Comparison of ENCODE assay signal across 10 cellular contexts in the genomic region with DNA sequence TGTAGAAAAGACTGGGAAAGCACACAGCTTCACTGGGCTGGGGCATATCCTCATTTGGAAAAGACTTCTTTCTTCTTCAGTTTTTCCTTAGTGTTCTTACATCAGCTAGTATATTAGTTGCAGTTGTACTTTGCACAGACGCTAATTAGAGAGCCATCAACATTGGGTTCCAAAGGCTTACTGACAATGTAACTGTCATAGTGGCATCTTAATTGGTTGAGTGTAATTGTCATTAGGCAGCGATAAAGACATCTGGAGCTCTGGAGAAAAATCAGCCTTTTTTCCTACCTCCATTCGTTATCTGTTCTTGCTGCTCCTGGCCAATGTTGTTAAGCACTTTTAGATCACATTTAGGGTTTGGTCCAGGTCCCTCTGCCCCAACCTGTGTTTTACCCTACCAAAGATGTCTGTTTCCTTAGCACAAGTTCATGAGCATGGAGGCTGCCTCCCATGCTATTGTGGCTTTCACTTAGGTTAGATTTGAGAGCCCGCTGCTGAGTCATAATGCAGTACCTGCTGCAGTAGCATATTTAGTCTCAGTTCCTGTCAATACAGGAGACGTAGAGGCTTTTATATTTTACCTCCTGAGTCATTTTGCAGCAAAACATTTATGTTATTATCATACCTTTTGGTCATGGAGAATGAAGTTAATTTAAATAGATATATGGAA. TPM values are rescaled to one million over a fixed set of nuclear protein-coding genes. Genes with fewer than 3 reads are reported as not detected.
DNase-seq lines count a peak whose midpoint lies in the region; ATAC-seq and TF ChIP-seq lines count a peak whose summit lies in the region.
"Had no signal": no experiment of that assay in that cellular context is flagged by ENCODE, and none has a peak within 500 bp of the region (broad histone marks: within the 10 kb centered on the region; RNA-seq: fewer than 3 reads in every experiment).

No MANE protein-coding gene starts in this region.

- H3K27me3 ChIP-seq in PC-3 (ENCODE audit: low read length) (no peaks in the 10 kb centered on the region), spleen (replicated peaks in 1 of 7) (no peaks in the 10 kb centered on the region), H7 (ENCODE audit: control insufficient read depth, insufficient read depth, low read length) (no peaks in the 10 kb centered on the region)
- H3K27me3 ChIP-seq: pancreas had no signal

- POLR2A ChIA-PET in PC-3 (lab: Charles Lee; ENCODE audit: unreplicated experiment), result interaction anchor here (0.5 kb wide), 1 partner anchor 8 kb away, joined by 4 read pairs; no protein-coding TSS in a partner anchor

- H3K36me3 ChIP-seq in PC-3 (ENCODE audit: low read depth, low read length), result peaks cover 4% of the 10 kb centered on the region; the same call in 1 of the 2 replicates
- peaks cover 0 to 33% (median 4%) of the 10 kb centered on the region in 6 donors for H3K36me3 ChIP-seq in spleen
- peaks cover 1% of the 10 kb centered on the region; the same call in 1 of the 2 replicates for H3K36me3 ChIP-seq in H7 (replicated peaks; ENCODE audit: control insufficient read depth, insufficient read depth, low read length)
- H3K36me3 ChIP-seq: pancreas had no signal

- peaks cover 39% of the 10 kb centered on the region for H3K4me1 ChIP-seq in PC-3 (ENCODE audit: insufficient read depth, low read length)
- peaks cover 0 to 18% (median 7%) of the 10 kb centered on the region in 6 donors for H3K4me1 ChIP-seq in spleen

- H3K9me3 ChIP-seq in PC-3 (ENCODE audit: low read length) (no peaks in the 10 kb centered on the region), spleen (no peaks in the 10 kb centered on the region)
- H3K9me3 ChIP-seq: pancreas had no signal

- no peak for TF ChIP-seq POLR2A in spleen (IDR thresholded peaks at IDR 0.05)

- H2AFZ ChIP-seq in PC-3 (ENCODE audit: low read length), result no peak overlapping the region

- no TSS peak for BruUV-seq in PC-3 (replicated peaks; lab: Mats Ljungman, UMichigan)

- intact Hi-C loops in PC-3 (cut with micrococcal nuclease), result loop anchor here (2.0 to 5.0 kb wide), 3 partner anchors 29 to 251 kb away; a partner anchor contains a TSS
- intact Hi-C loops in spleen (cut with DNase I; ENCODE audit: low total_unique reads), result no loop called here

- DNase-seq in PC-3, result peak; percentile 68
- DNase-seq in stimulated activated CD4-positive, alpha-beta T cell treated with anti-CD3 and anti-CD28 coated beads, Interleukin-12 subunit alpha, Interleukin-12 subunit beta, amount 100 ng/mL, for 48 hours (ENCODE audit: low read depth in 2 of 3, low spot score in 1 of 3), result peak; percentile 41 to 53 (median 46)
- no peak for DNase-seq in spleen
- no peak for DNase-seq in H7
- DNase-seq in NCI-H82 treated with DMSO at 0.1 percent for 48 hours (lab: John Stamatoyannopoulos, UW; ENCODE audit: unreplicated experiment), result no peak
- DNase-seq: pancreas, T-helper 9 cell had no signal

- CTCF ChIA-PET in PC-3 (lab: Charles Lee), result no interaction called here

- peak overlapping the region; percentile 18 for H3K9ac ChIP-seq in PC-3 (ENCODE audit: low read length)

- H3K79me2 ChIP-seq in PC-3 (ENCODE audit: low read length), result no peaks in the 10 kb centered on the region

- H3F3A ChIP-seq in PC-3 (ENCODE audit: low read length, unreplicated experiment), result peaks cover 6% of the 10 kb centered on the region

- TF ChIP-seq CTCF in PC-3 (conservative IDR thresholded peaks at IDR 0.05; ENCODE audit: low read depth, low read length) (no peak), spleen (IDR thresholded peaks at IDR 0.05 in 8 of 11, conservative IDR thresholded peaks at IDR 0.05 in 3 of 11) (no peak)

- WGBS in spleen, 5 donors, result 73 to 85% (median 83%) methylated on average over 5 of the region's 5 CpGs

- H3K27ac ChIP-seq in PC-3 (ENCODE audit: low read length) (peak overlapping the region; percentile 94), spleen (no peak overlapping the region)
- H3K27ac ChIP-seq: pancreas had no signal

- no peaks in the 10 kb centered on the region for H4K20me1 ChIP-seq in PC-3 (ENCODE audit: low read length)

- no peak overlapping the region for H3K4me3 ChIP-seq in PC-3 (ENCODE audit: low read length)
- no peak overlapping the region for H3K4me3 ChIP-seq in spleen
- H3K4me3 ChIP-seq in H7 (ENCODE audit: insufficient read depth, low read depth, low read length), result no peak overlapping the region
- H3K4me3 ChIP-seq: pancreas had no signal

- H3K9me2 ChIP-seq in PC-3 (replicated peaks; ENCODE audit: low read length), result no peaks in the 10 kb centered on the region

- H3K4me2 ChIP-seq in PC-3 (ENCODE audit: low read length), result peak overlapping the region; percentile 68

- ATAC-seq in GM19035 (IDR thresholded peaks at IDR 0.05; ENCODE audit: unreplicated experiment) (peak; percentile 99), HG02588 (IDR thresholded peaks at IDR 0.05; ENCODE audit: unreplicated experiment) (peak; percentile 98), PC-3 (no peak), HG02970 (IDR thresholded peaks at IDR 0.05; ENCODE audit: low FRiP score, unreplicated experiment) (no peak)
- ATAC-seq: pancreas had no signal

RNA-seq across cellular contexts. Expression of a gene that starts 49.2 kb away (rescaled TPM):
- 12.1 and 20.7 TPM in 2 replicates for total RNA-seq in PC-3 (2014; rRNA removed)
- 10 to 100 TPM; 10.5 to 17.3 (median 14.0) TPM for total RNA-seq in spleen
- 1 to 10 TPM; 2.2 to 4.2 (median 3.6) TPM for polyA plus RNA-seq in spleen
- total RNA-seq in H7 (2014; rRNA removed; shearing (Covaris generic)), result 10.4 and 13.2 TPM in 2 replicates

Comparison
In these comparisons a context has a peak if more than half of its experiments do, and no peak if none do; other contexts are left out.
1. ATAC-seq: peak in GM19035 (single experiment) and HG02588 (single experiment); none in PC-3 (single experiment) and HG02970 (single experiment).
2. DNase-seq: peak in PC-3 (single experiment) and stimulated activated CD4-positive, alpha-beta T cell treated with anti-CD3 and anti-CD28 coated beads, Interleukin-12 subunit alpha, Interleukin-12 subunit beta, amount 100 ng/mL, for 48 hours (3 of 3); none in spleen (single experiment), H7 (single experiment) and NCI-H82 treated with DMSO at 0.1 percent for 48 hours (single experiment).